ENCODE assay signal across 31 cellular contexts in genomic region chr11:78773077-78773476, GRCh38.
"Had no signal": no experiment of that assay in that cellular context is flagged by ENCODE, and none has a peak within 500 bp of the region (broad histone marks: within the 10 kb centered on the region; RNA-seq: fewer than 3 reads in every experiment).

No MANE protein-coding gene starts in this region.

- H3K4me1 ChIP-seq: colonic mucosa, esophagus squamous epithelium, foreskin keratinocyte, sigmoid colon, vagina had no signal

- H3K4me3 ChIP-seq: colonic mucosa, dorsolateral prefrontal cortex, esophagus squamous epithelium, hepatocyte, left ventricle myocardium inferior, sigmoid colon, smooth muscle cell, vagina had no signal

- H3K27me3 Mint-ChIP-seq: activated naive CD4-positive, alpha-beta T cell treated with anti-CD3 and anti-CD28 coated beads, Interleukin-2, amount 10 ng/mL, durations not matched to agents 7 days and 5 days; progenitor cell of endocrine pancreas; stimulated activated naive B cell treated with anti-CD40 and anti-IgM and Interleukin-4, amounts not matched to agents 10 μg/mL and 1 μg/mL and 100 μg/mL, for 72 hours had no signal

- H3K27me3 ChIP-seq: colonic mucosa, dorsolateral prefrontal cortex, esophagus squamous epithelium, foreskin keratinocyte, hepatocyte, sigmoid colon, vagina had no signal

- H3K9me3 ChIP-seq: colonic mucosa, esophagus squamous epithelium, left ventricle myocardium inferior, sigmoid colon, vagina had no signal

- DNase-seq: activated CD4-positive, alpha-beta T cell treated with anti-CD3 and anti-CD28 coated beads for 4 hours; activated CD4-positive, alpha-beta T cell treated with anti-CD3 and anti-CD28 coated beads, Interleukin-2, amount 50 U/mL, for 48 hours; activated CD4-positive, CD25-positive, alpha-beta regulatory T cell; activated CD8-positive, alpha-beta memory T cell treated with anti-CD3 and anti-CD28 coated beads, Interleukin-2, amount 50 U/mL, for 48 hours; activated effector memory CD4-positive, alpha-beta T cell treated with Interleukin-2 at 50 U/mL for 16 hours; activated naive CD4-positive, alpha-beta T cell treated with anti-CD3 and anti-CD28 coated beads, Interleukin-2, amount 10 ng/mL, durations not matched to agents 7 days and 5 days; activated T-cell treated with anti-CD3 and anti-CD28 coated beads, Interleukin-2, amount 50 U/mL, for 72 hours; anterior cingulate cortex; central memory CD4-positive, alpha-beta T cell; colonic mucosa; dorsolateral prefrontal cortex; effector memory CD8-positive, alpha-beta T cell; esophagus squamous epithelium; glutamatergic neuron; immature natural killer cell; kidney glomerular epithelial cell; left ventricle myocardium inferior; retina; sigmoid colon; stimulated activated CD4-positive, alpha-beta T cell treated with anti-CD3 and anti-CD28 coated beads, Interleukin-15, amount 100 ng/mL, for 24 hours; stimulated activated CD8-positive, alpha-beta memory T cell treated with anti-CD3 and anti-CD28 coated beads, Interleukin-4, amount 100 ng/mL, for 48 hours; stimulated activated naive B cell treated with anti-CD40 and anti-IgM and Interleukin-4, amounts not matched to agents 10 μg/mL and 1 μg/mL and 100 μg/mL, for 72 hours; T1000; trophoblast cell had no signal

- H3K4me1 Mint-ChIP-seq: activated naive CD4-positive, alpha-beta T cell treated with anti-CD3 and anti-CD28 coated beads, Interleukin-2, amount 10 ng/mL, durations not matched to agents 7 days and 5 days; immature natural killer cell; stimulated activated naive B cell treated with anti-CD40 and anti-IgM and Interleukin-4, amounts not matched to agents 10 μg/mL and 1 μg/mL and 100 μg/mL, for 72 hours had no signal

- H3K4me3 Mint-ChIP-seq: activated naive CD4-positive, alpha-beta T cell treated with anti-CD3 and anti-CD28 coated beads, Interleukin-2, amount 10 ng/mL, durations not matched to agents 7 days and 5 days; activated T-cell treated with anti-CD3 and anti-CD28 coated beads, Interleukin-2, amount 50 U/mL, for 72 hours; brain; effector memory CD8-positive, alpha-beta T cell; immature natural killer cell; natural killer cell treated with Interleukin-12 subunit alpha and Interleukin-12 subunit beta and Interleukin-15 and Interleukin-18, amount 100 ng/mL, for 72 hours; stimulated activated naive B cell treated with anti-CD40 and anti-IgM and Interleukin-4, amounts not matched to agents 10 μg/mL and 1 μg/mL and 100 μg/mL, for 72 hours had no signal

- H3K36me3 ChIP-seq: colonic mucosa, left ventricle myocardium inferior, sigmoid colon, vagina had no signal

- H3K27ac Mint-ChIP-seq: activated naive CD4-positive, alpha-beta T cell treated with anti-CD3 and anti-CD28 coated beads, Interleukin-2, amount 10 ng/mL, durations not matched to agents 7 days and 5 days; activated T-cell treated with anti-CD3 and anti-CD28 coated beads, Interleukin-2, amount 50 U/mL, for 72 hours; effector memory CD8-positive, alpha-beta T cell; immature natural killer cell; natural killer cell treated with Interleukin-12 subunit alpha and Interleukin-12 subunit beta and Interleukin-15 and Interleukin-18, amount 100 ng/mL, for 72 hours; progenitor cell of endocrine pancreas; stimulated activated naive B cell treated with anti-CD40 and anti-IgM and Interleukin-4, amounts not matched to agents 10 μg/mL and 1 μg/mL and 100 μg/mL, for 72 hours had no signal

- H3K36me3 Mint-ChIP-seq: activated naive CD4-positive, alpha-beta T cell treated with anti-CD3 and anti-CD28 coated beads, Interleukin-2, amount 10 ng/mL, durations not matched to agents 7 days and 5 days; immature natural killer cell; natural killer cell treated with Interleukin-12 subunit alpha and Interleukin-12 subunit beta and Interleukin-15 and Interleukin-18, amount 100 ng/mL, for 72 hours; stimulated activated naive B cell treated with anti-CD40 and anti-IgM and Interleukin-4, amounts not matched to agents 10 μg/mL and 1 μg/mL and 100 μg/mL, for 72 hours had no signal

- H3K27ac ChIP-seq: colonic mucosa, dorsolateral prefrontal cortex, esophagus squamous epithelium, foreskin keratinocyte, hepatocyte, left ventricle myocardium inferior, sigmoid colon, vagina had no signal

- H3K9me3 Mint-ChIP-seq: activated naive CD4-positive, alpha-beta T cell treated with anti-CD3 and anti-CD28 coated beads, Interleukin-2, amount 10 ng/mL, durations not matched to agents 7 days and 5 days; activated T-cell treated with anti-CD3 and anti-CD28 coated beads, Interleukin-2, amount 50 U/mL, for 72 hours; brain; natural killer cell treated with Interleukin-12 subunit alpha and Interleukin-12 subunit beta and Interleukin-15 and Interleukin-18, amount 100 ng/mL, for 72 hours; stimulated activated naive B cell treated with anti-CD40 and anti-IgM and Interleukin-4, amounts not matched to agents 10 μg/mL and 1 μg/mL and 100 μg/mL, for 72 hours had no signal
